In the genomic region with DNA sequence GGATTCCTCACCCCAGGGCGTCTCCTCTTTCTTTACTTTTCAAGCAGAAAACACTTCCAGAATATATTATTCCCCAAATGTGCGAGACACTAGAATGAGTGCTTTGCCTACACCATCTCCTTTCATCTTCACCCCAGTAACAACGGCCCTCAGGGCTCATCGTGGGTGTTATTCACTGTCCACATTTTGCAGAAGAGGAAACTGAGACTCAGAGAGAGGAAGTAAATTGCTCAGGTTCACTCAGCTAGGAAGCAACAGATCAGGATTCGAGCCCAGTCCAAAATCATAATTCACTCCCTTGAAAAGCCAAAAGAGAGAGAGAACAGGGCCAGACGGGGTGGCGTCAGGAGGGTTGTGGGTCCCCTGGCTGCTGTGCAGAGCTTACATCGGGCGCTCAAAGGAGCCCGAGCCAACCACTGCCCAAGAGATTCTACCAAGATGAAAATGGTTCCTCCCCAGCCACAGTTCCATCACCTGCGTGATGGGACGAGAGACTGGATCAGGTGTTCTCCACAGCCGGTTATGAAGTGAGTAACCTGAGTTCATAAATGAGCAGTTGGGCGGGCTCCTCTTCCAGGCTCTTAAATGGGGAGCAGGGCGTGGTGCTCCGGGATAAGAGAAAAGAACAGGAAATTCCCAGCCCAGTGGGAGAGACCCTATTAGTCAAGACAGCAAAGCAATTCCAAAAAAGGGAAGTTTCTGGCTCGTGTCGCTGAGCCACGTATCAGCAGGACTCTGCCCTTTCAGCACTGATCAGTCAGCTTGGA, we compare ENCODE assay signal across 10 cellular contexts. TPM values are rescaled to one million over a fixed set of nuclear protein-coding genes. Genes with fewer than 3 reads are reported as not detected.
DNase-seq lines count a peak whose midpoint lies in the region; ATAC-seq, FAIRE-seq and TF ChIP-seq lines count a peak whose summit lies in the region.
"Had no signal": no experiment of that assay in that cellular context is flagged by ENCODE, and none has a peak within 500 bp of the region (broad histone marks: within the 10 kb centered on the region; RNA-seq: fewer than 3 reads in every experiment).

No MANE protein-coding gene starts in this region.

- H3K36me3 ChIP-seq in ascending aorta (no peaks in the 10 kb centered on the region), HepG2 (replicated peaks in 1 of 2; ENCODE audit: control insufficient read depth in 1 of 2, insufficient read depth in 2 of 2, low read length in 2 of 2) (no peaks in the 10 kb centered on the region), upper lobe of right lung (no peaks in the 10 kb centered on the region)

- TF ChIP-seq RAD21 in HepG2 (CRISPR knock-in tag; IDR thresholded peaks at IDR 0.05) = no peak

- H3K4me1 ChIP-seq in ascending aorta = peaks cover 0 to 4% of the 10 kb centered on the region in 2 donors
- peaks cover 55% of the 10 kb centered on the region for H3K4me1 ChIP-seq in HepG2 (ENCODE audit: insufficient read depth, low read length)
- H3K4me1 ChIP-seq in upper lobe of right lung = peaks cover 24% of the 10 kb centered on the region

- POLR2A ChIA-PET in HepG2 (lab: Yijun Ruan, JAX) = interaction anchor here (0.9 to 2.8 kb wide), 2 partner anchors 11 to 13 kb away, joined by 3 to 16 read pairs; no protein-coding TSS in a partner anchor

- DNase-seq in NOMO-1 (lab: John Stamatoyannopoulos, UW; ENCODE audit: unreplicated experiment in 2 of 2) = peak; percentile 12 to 34
- no peak for DNase-seq in NOMO-1 treated with dmso at 0.1 percent for 144 hours (lab: John Stamatoyannopoulos, UW; ENCODE audit: unreplicated experiment)
- peak in 1 of 2 donors; percentile 77 for DNase-seq in ascending aorta (ENCODE audit: low spot score in 2 of 2)
- no peak for DNase-seq in HepG2 (ENCODE audit: low spot score)
- DNase-seq in upper lobe of right lung = no peak
- DNase-seq in stimulated activated naive CD4-positive, alpha-beta T cell (lab: John Stamatoyannopoulos, UW) = no peak
- no peak for DNase-seq in central memory CD4-positive, alpha-beta T cell
- DNase-seq: stimulated activated CD4-positive, alpha-beta T cell treated with anti-CD3 and anti-CD28 coated beads, Interleukin-2, amount 100 ng/mL, for 24 hours had no signal

- TF ChIP-seq POLR2A in HepG2 (IDR thresholded peaks at IDR 0.05; ENCODE audit: insufficient read depth in 1 of 2, low read depth in 2 of 2, low read length in 2 of 2) = no peak

- H3K9me3 ChIP-seq in ascending aorta (no peaks in the 10 kb centered on the region), HepG2 (ENCODE audit: low read length) (no peaks in the 10 kb centered on the region), upper lobe of right lung (no peaks in the 10 kb centered on the region)

- H3K27ac ChIP-seq in ascending aorta (peak overlapping the region; percentile 34 to 50), HepG2 (ENCODE audit: extremely low read length, insufficient read depth, low read length) (peak overlapping the region; percentile 48), upper lobe of right lung (peak overlapping the region; percentile 27)
- H3K27ac ChIP-seq: SK-N-MC had no signal

- no peak overlapping the region; the same call in 1 of the 2 replicates for H3K9ac ChIP-seq in HepG2 (ENCODE audit: insufficient read depth, low read depth, low read length)

- CTCF ChIA-PET in HepG2 (lab: Yijun Ruan, JAX; ENCODE audit: low intra/inter-chr PET ratio, low total read pairs) = no interaction called here

- H3K27me3 ChIP-seq in ascending aorta = no peaks in the 10 kb centered on the region
- H3K27me3 ChIP-seq in HepG2 (ENCODE audit: control insufficient read depth in 1 of 2, insufficient read depth in 2 of 2, low read length in 2 of 2) = no peaks in the 10 kb centered on the region
- no peaks in the 10 kb centered on the region for H3K27me3 ChIP-seq in upper lobe of right lung

- peak overlapping the region; percentile 63 for H3K4me2 ChIP-seq in HepG2 (ENCODE audit: low read depth, low read length)

- FAIRE-seq in HepG2 (lab: Jason Lieb, UNC) = no peak

- in situ Hi-C loops in HepG2 (cut with HindIII; ENCODE audit: extremely low pct_ligation_motif_present, low pct_unique_long_range_greater_than_20kb) = loop anchor here (5.0 kb wide), 1 partner anchor 48 kb away; the partner anchor contains the start of gene FLNB

- TF ChIP-seq EP300 in HepG2 (IDR thresholded peaks at IDR 0.05; ENCODE audit: low read depth in 2 of 2, low read length in 2 of 2) (no peak), HepG2 (CRISPR knock-in tag; IDR thresholded peaks at IDR 0.05; ENCODE audit: borderline replicate concordance) (no peak)

- no peaks in the 10 kb centered on the region for H4K20me1 ChIP-seq in HepG2 (ENCODE audit: insufficient read depth, low read length)

- 51% methylated on average over 15 of the region's 19 CpGs for WGBS in HepG2 (ENCODE audit: low lambda C conversion rate)

- intact Hi-C loops in ascending aorta (cut with DNase I) (no loop called here), HepG2 (cut with micrococcal nuclease; ENCODE audit: unreplicated experiment) (loop anchor here (5.0 kb wide), 2 partner anchors 48 to 143 kb away; partner anchors contain the start of gene FLNB), upper lobe of right lung (cut with DNase I) (no loop called here)

- H3K79me2 ChIP-seq in HepG2 (ENCODE audit: insufficient read depth, low read length) = no peaks in the 10 kb centered on the region

- no peak for TF ChIP-seq CTCF in ascending aorta (IDR thresholded peaks at IDR 0.05)
- TF ChIP-seq CTCF in HepG2 (CRISPR knock-in tag; IDR thresholded peaks at IDR 0.05) = no peak
- TF ChIP-seq CTCF in upper lobe of right lung (IDR thresholded peaks at IDR 0.05) = no peak

- peak; percentile 2; the same call in 2 of the 3 replicates for ATAC-seq in HepG2
- peak; percentile 57 for ATAC-seq in upper lobe of right lung
- no peak for ATAC-seq in GM19035 (IDR thresholded peaks at IDR 0.05; ENCODE audit: unreplicated experiment)

- H3K4me3 ChIP-seq in ascending aorta (no peak overlapping the region), HepG2 (replicated peaks in 1 of 3; ENCODE audit: insufficient read depth in 1 of 3, low read depth in 2 of 3, low read length in 3 of 3) (peak overlapping the region in 1 of 3 experiments; percentile 25; a peak in 1 of 6 replicates), upper lobe of right lung (no peak overlapping the region)
- H3K4me3 ChIP-seq: SK-N-MC had no signal

- no TSS peak for BruUV-seq in HepG2 (replicated peaks; lab: Mats Ljungman, UMichigan)

- peak overlapping the region; percentile 29 for H2AFZ ChIP-seq in HepG2 (ENCODE audit: low read length)

TF ChIP-seq in HepG2, 621 proteins besides CTCF, POLR2A, EP300 and RAD21 (continues in another document):
- no peak for TF ChIP-seq ZNF276 (CRISPR knock-in tag; IDR thresholded peaks at IDR 0.05; ENCODE audit: low read depth)
- no peak for TF ChIP-seq PAF1 (CRISPR knock-in tag; IDR thresholded peaks at IDR 0.05)
- no peak for TF ChIP-seq HNF4A (CRISPR knock-in tag; IDR thresholded peaks at IDR 0.05)
- TF ChIP-seq PTBP1 (IDR thresholded peaks at IDR 0.05; ENCODE audit: low read depth, low read length, poor library complexity, severe bottlenecking) = no peak
- TF ChIP-seq HOXA3 (CRISPR knock-in tag; IDR thresholded peaks at IDR 0.05) = peak; percentile 23; the same call in 1 of the 2 replicates
- no peak for TF ChIP-seq NRL (CRISPR knock-in tag; IDR thresholded peaks at IDR 0.05; ENCODE audit: borderline replicate concordance)
- TF ChIP-seq GABPA (IDR thresholded peaks at IDR 0.05; ENCODE audit: low read depth, low read length) = no peak
- no peak for TF ChIP-seq GABPA (CRISPR knock-in tag; IDR thresholded peaks at IDR 0.05; ENCODE audit: low read depth)
- TF ChIP-seq CAMTA2 (CRISPR knock-in tag; IDR thresholded peaks at IDR 0.05; ENCODE audit: borderline replicate concordance) = no peak
- TF ChIP-seq ELF1 (CRISPR knock-in tag; IDR thresholded peaks at IDR 0.05) = no peak
- no peak for TF ChIP-seq ZNF737 (CRISPR knock-in tag; IDR thresholded peaks at IDR 0.05; ENCODE audit: borderline replicate concordance)

RNA-seq across cellular contexts. Expression of gene FLNB, which starts 48.6 kb away (rescaled TPM):
- total RNA-seq in ascending aorta (144 TPM), HepG2 (2016; rRNA removed; fragmentation: Illumina TruSeq; extraction: Trizol) (48.8 and 130 TPM in 2 replicates), upper lobe of right lung (115 TPM)
- total RNA-seq in HepG2 (2016; cell fraction: cytosol; rRNA removed; fragmentation: Illumina TruSeq; extraction: Trizol; ENCODE audit: low read depth) = 13.1 and 13.3 TPM in 2 replicates
- total RNA-seq in HepG2 (2016; cell fraction: insoluble cytoplasmic fraction; rRNA removed; fragmentation: Illumina TruSeq; extraction: Trizol) = 39.2 and 136 TPM in 2 replicates
- 18.9 and 22.5 TPM in 2 replicates for total RNA-seq in HepG2 (2016; cell fraction: membrane; rRNA removed; fragmentation: Illumina TruSeq; extraction: Trizol)
- total RNA-seq in HepG2 (2016; cell fraction: nucleus; rRNA removed; fragmentation: Illumina TruSeq; extraction: Trizol) = 211 and 228 TPM in 2 replicates
- polyA plus RNA-seq in HepG2 (2011; rRNA removed) = 106 and 126 TPM in 2 replicates
- polyA plus RNA-seq in HepG2 (2011; cell fraction: cytosol; rRNA removed) = 92.4 and 98.4 TPM in 2 replicates
- polyA plus RNA-seq in HepG2 (2011; cell fraction: nucleus; rRNA removed) = 739 and 796 TPM in 2 replicates
- polyA plus RNA-seq in HepG2 (2012) = 198 and 216 TPM in 2 replicates
- polyA plus RNA-seq in HepG2 (2016; cell fraction: cytosol; fragmentation: Illumina TruSeq; extraction: Trizol; ENCODE audit: low read depth) = 8.9 and 9.6 TPM in 2 replicates
- 41.9 and 44.7 TPM in 2 replicates for polyA plus RNA-seq in HepG2 (2016; cell fraction: insoluble cytoplasmic fraction; fragmentation: Illumina TruSeq; extraction: Trizol; ENCODE audit: low read depth)
- 15.4 and 16.3 TPM in 2 replicates for polyA plus RNA-seq in HepG2 (2016; cell fraction: membrane; fragmentation: Illumina TruSeq; extraction: Trizol; ENCODE audit: low read depth)
- polyA plus RNA-seq in HepG2 (2016; cell fraction: nucleus; fragmentation: Illumina TruSeq; extraction: Trizol; ENCODE audit: insufficient read depth, low read depth) = 270 and 279 TPM in 2 replicates
- 277 and 558 TPM in 2 replicates for polyA minus RNA-seq in HepG2 (2011; rRNA and poly(A)+ RNA removed; ENCODE audit: low replicate concordance)
- polyA minus RNA-seq in HepG2 (2011; cell fraction: cytosol; rRNA and poly(A)+ RNA removed) = 259 and 274 TPM in 2 replicates
- 831 and 1,056 TPM in 2 replicates for polyA minus RNA-seq in HepG2 (2011; cell fraction: nucleus; rRNA and poly(A)+ RNA removed)

Comparison
In these comparisons a context has a peak if more than half of its experiments do, and no peak if none do; other contexts are left out.
1. DNase-seq: peak in NOMO-1 (2 of 2); none in NOMO-1 treated with dmso at 0.1 percent for 144 hours (single experiment), HepG2 (single experiment), upper lobe of right lung (single experiment), stimulated activated naive CD4-positive, alpha-beta T cell (0 of 6) and central memory CD4-positive, alpha-beta T cell (single experiment).
2. Peak in every context shown above with its lines, with median percentiles within 50 percentile points of each other: H3K27ac ChIP-seq.